Comparison of ENCODE assay signal across 29 cellular contexts in the genomic region with DNA sequence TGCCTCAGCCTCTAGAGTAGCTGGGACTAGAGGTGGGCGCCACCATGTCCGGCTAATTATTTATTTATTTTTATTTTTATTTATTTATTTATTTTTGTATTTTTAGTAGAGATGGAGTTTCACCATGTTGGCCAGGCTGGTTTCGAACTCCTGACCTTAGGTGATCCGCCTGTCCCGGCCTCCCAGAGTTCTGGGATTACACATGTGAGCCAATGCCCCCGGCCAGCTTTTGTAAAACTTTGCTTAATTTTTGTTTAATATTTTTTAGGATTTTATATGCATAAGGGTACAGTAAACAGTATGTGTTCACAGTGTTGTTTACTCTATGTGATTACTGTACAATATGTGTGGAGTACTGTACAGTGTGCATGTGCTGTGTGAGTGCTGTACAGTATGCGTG.
"Had no signal": no experiment of that assay in that cellular context is flagged by ENCODE, and none has a peak within 500 bp of the region (broad histone marks: within the 10 kb centered on the region; RNA-seq: fewer than 3 reads in every experiment).

No MANE protein-coding gene starts in this region.

- H3K27me3 Mint-ChIP-seq: stimulated activated memory B cell treated with anti-CD40 and anti-IgM and Interleukin-4, amounts not matched to agents 10 μg/mL and 1 μg/mL and 100 μg/mL, for 72 hours; stimulated activated naive B cell treated with anti-CD40 and anti-IgM and Interleukin-4, amounts not matched to agents 10 μg/mL and 1 μg/mL and 100 μg/mL, for 72 hours; stimulated activated naive CD8-positive, alpha-beta T cell treated with anti-CD3 and anti-CD28 coated beads, Interleukin-15, amount 100 ng/mL, for 72 hours; stimulated activated naive CD8-positive, alpha-beta T cell treated with anti-CD3 and anti-CD28 coated beads, Interleukin-15, Interleukin-2, amounts not matched to agents 100 ng/mL and 50 ng/mL, for 24 hours; type B pancreatic cell had no signal

- H3K9me3 ChIP-seq: stomach, suprapubic skin, testis, thoracic aorta, thyroid gland, tibial artery, tibial nerve, transverse colon, upper lobe of left lung, upper lobe of right lung, uterus, vagina had no signal

- H3K9me3 Mint-ChIP-seq: stimulated activated effector memory CD8-positive, alpha-beta T cell treated with anti-CD3 and anti-CD28 coated beads, Interleukin-12 subunit alpha, Interleukin-12 subunit beta, amount 100 ng/mL, for 72 hours; stimulated activated memory B cell treated with anti-CD40 and anti-IgM and Interleukin-4, amounts not matched to agents 10 μg/mL and 1 μg/mL and 100 μg/mL, for 72 hours; stimulated activated naive B cell treated with anti-CD40 and anti-IgM and Interleukin-4, amounts not matched to agents 10 μg/mL and 1 μg/mL and 100 μg/mL, for 72 hours; stimulated activated naive CD8-positive, alpha-beta T cell treated with anti-CD3 and anti-CD28 coated beads, Interleukin-15, amount 100 ng/mL, for 72 hours; stimulated activated naive CD8-positive, alpha-beta T cell treated with anti-CD3 and anti-CD28 coated beads, Interleukin-15, Interleukin-2, amounts not matched to agents 100 ng/mL and 50 ng/mL, for 24 hours; type B pancreatic cell had no signal

- FAIRE-seq: urothelium cell line had no signal

- H3K4me3 ChIP-seq: stomach, suprapubic skin, testis, thoracic aorta, thyroid gland, tibial artery, tibial nerve, transverse colon, upper lobe of left lung, upper lobe of right lung, uterus, vagina had no signal

- H3K4me1 ChIP-seq: stomach, suprapubic skin, testis, tibial artery, transverse colon, upper lobe of left lung, upper lobe of right lung, uterus, vagina had no signal

- H3K4me3 Mint-ChIP-seq: stimulated activated effector memory CD8-positive, alpha-beta T cell treated with anti-CD3 and anti-CD28 coated beads, Interleukin-12 subunit alpha, Interleukin-12 subunit beta, amount 100 ng/mL, for 72 hours; stimulated activated memory B cell treated with anti-CD40 and anti-IgM and Interleukin-4, amounts not matched to agents 10 μg/mL and 1 μg/mL and 100 μg/mL, for 72 hours; stimulated activated naive B cell treated with anti-CD40 and anti-IgM and Interleukin-4, amounts not matched to agents 10 μg/mL and 1 μg/mL and 100 μg/mL, for 72 hours; stimulated activated naive CD8-positive, alpha-beta T cell treated with anti-CD3 and anti-CD28 coated beads, Interleukin-15, amount 100 ng/mL, for 72 hours; stimulated activated naive CD8-positive, alpha-beta T cell treated with anti-CD3 and anti-CD28 coated beads, Interleukin-15, Interleukin-2, amounts not matched to agents 100 ng/mL and 50 ng/mL, for 24 hours; type B pancreatic cell had no signal

- ATAC-seq: stimulated activated effector memory CD8-positive, alpha-beta T cell treated with anti-CD3 and anti-CD28 coated beads, Interleukin-12 subunit alpha, Interleukin-12 subunit beta, amount 100 ng/mL, for 72 hours; stimulated activated memory B cell treated with anti-CD40 and anti-IgM and Interleukin-4, amounts not matched to agents 10 μg/mL and 1 μg/mL and 100 μg/mL, for 72 hours; stimulated activated naive B cell treated with anti-CD40 and anti-IgM and Interleukin-4, amounts not matched to agents 10 μg/mL and 1 μg/mL and 100 μg/mL, for 72 hours; stimulated activated naive CD8-positive, alpha-beta T cell treated with anti-CD3 and anti-CD28 coated beads, Interleukin-15, amount 100 ng/mL, for 72 hours; stimulated activated naive CD8-positive, alpha-beta T cell treated with anti-CD3 and anti-CD28 coated beads, Interleukin-15, Interleukin-2, amounts not matched to agents 100 U/mL and 50 U/mL, for 24 hours; upper lobe of right lung had no signal

- H3K4me1 Mint-ChIP-seq: stimulated activated effector memory CD8-positive, alpha-beta T cell treated with anti-CD3 and anti-CD28 coated beads, Interleukin-12 subunit alpha, Interleukin-12 subunit beta, amount 100 ng/mL, for 72 hours; stimulated activated memory B cell treated with anti-CD40 and anti-IgM and Interleukin-4, amounts not matched to agents 10 μg/mL and 1 μg/mL and 100 μg/mL, for 72 hours; stimulated activated naive CD8-positive, alpha-beta T cell treated with anti-CD3 and anti-CD28 coated beads, Interleukin-15, amount 100 ng/mL, for 72 hours had no signal

- H3K27ac Mint-ChIP-seq: stimulated activated effector memory CD8-positive, alpha-beta T cell treated with anti-CD3 and anti-CD28 coated beads, Interleukin-12 subunit alpha, Interleukin-12 subunit beta, amount 100 ng/mL, for 72 hours; stimulated activated memory B cell treated with anti-CD40 and anti-IgM and Interleukin-4, amounts not matched to agents 10 μg/mL and 1 μg/mL and 100 μg/mL, for 72 hours; stimulated activated naive B cell treated with anti-CD40 and anti-IgM and Interleukin-4, amounts not matched to agents 10 μg/mL and 1 μg/mL and 100 μg/mL, for 72 hours; stimulated activated naive CD8-positive, alpha-beta T cell treated with anti-CD3 and anti-CD28 coated beads, Interleukin-15, amount 100 ng/mL, for 72 hours; stimulated activated naive CD8-positive, alpha-beta T cell treated with anti-CD3 and anti-CD28 coated beads, Interleukin-15, Interleukin-2, amounts not matched to agents 100 ng/mL and 50 ng/mL, for 24 hours; type B pancreatic cell had no signal

- H3K36me3 ChIP-seq: uterus had no signal

- DNase-seq: stimulated activated CD4-positive, alpha-beta T cell treated with anti-CD3 and anti-CD28 coated beads, Interleukin-2, amount 100 ng/mL, for 48 hours; stimulated activated CD4-positive, alpha-beta T cell treated with anti-CD3 and anti-CD28 coated beads, Interleukin-4, amount 100 ng/mL, for 1 hour; stimulated activated CD4-positive, alpha-beta T cell treated with anti-CD3 and anti-CD28 coated beads, Interleukin-4, amount 100 ng/mL, for 24 hours; stimulated activated CD4-positive, alpha-beta T cell treated with anti-CD3 and anti-CD28 coated beads, Interleukin-4, amount 100 ng/mL, for 4 hours; stimulated activated CD8-positive, alpha-beta memory T cell treated with anti-CD3 and anti-CD28 coated beads, Interleukin-4, amount 100 ng/mL, for 48 hours; stimulated activated naive B cell treated with anti-CD40 and anti-IgM and Interleukin-4, amounts not matched to agents 10 μg/mL and 1 μg/mL and 100 μg/mL, for 72 hours; stimulated activated naive CD4-positive, alpha-beta T cell; stimulated activated naive CD4-positive, alpha-beta T cell treated with Interleukin-2 at 50 U/mL for 16 hours; stimulated activated naive CD8-positive, alpha-beta T cell treated with anti-CD3 and anti-CD28 coated beads, Interleukin-15, amount 100 ng/mL, for 72 hours; stimulated activated naive CD8-positive, alpha-beta T cell treated with anti-CD3 and anti-CD28 coated beads, Interleukin-15, Interleukin-2, amounts not matched to agents 100 U/mL and 50 U/mL, for 24 hours; stomach; substantia nigra; testis; thyroid gland; tibial artery; transverse colon; trophoblast cell; upper lobe of left lung; upper lobe of right lung; uterus had no signal

- H3K27me3 ChIP-seq: stomach, suprapubic skin, testis, thyroid gland, tibial artery, tibial nerve, transverse colon, upper lobe of left lung, upper lobe of right lung, uterus, vagina had no signal

- H3K27ac ChIP-seq: stomach, suprapubic skin, testis, thoracic aorta, thyroid gland, tibial artery, tibial nerve, transverse colon, upper lobe of left lung, upper lobe of right lung, uterus, vagina had no signal
